Comparison of ENCODE assay signal across 8 cellular contexts in genomic region chr21:32921632-32922230, GRCh38.
A peak's percentile ranks its signal among the peaks of the same experiment; 100 is the strongest.
DNase-seq lines count a peak whose midpoint lies in the region; ATAC-seq and TF ChIP-seq lines count a peak whose summit lies in the region.

No MANE protein-coding gene starts in this region.

- no peak overlapping the region for H3K9ac ChIP-seq in colonic mucosa (ENCODE audit: low read depth in 2 of 2, low read length in 2 of 2)

- peak; percentile 11 for DNase-seq in NCI-H2196 (lab: John Stamatoyannopoulos, UW; ENCODE audit: unreplicated experiment)
- DNase-seq in NCI-H2196 treated with DMSO at 0.1 percent for 48 hours (lab: John Stamatoyannopoulos, UW; ENCODE audit: unreplicated experiment), result no peak
- peak; percentile 44 for DNase-seq in colonic mucosa
- DNase-seq in NCI-H1105 (lab: John Stamatoyannopoulos, UW), result no peak
- DNase-seq in NCI-H1092 (lab: John Stamatoyannopoulos, UW), result no peak

- H3K27ac ChIP-seq in colonic mucosa (no peak overlapping the region), neutrophil (no peak overlapping the region)

- no peak overlapping the region for H3K4me3 ChIP-seq in colonic mucosa
- H3K4me3 ChIP-seq in neutrophil (ENCODE audit: low read depth in 1 of 2, low read length in 1 of 2), result no peak overlapping the region

- TF ChIP-seq CTCF in colonic mucosa (IDR thresholded peaks at IDR 0.05) (peak; percentile 51), neutrophil (IDR thresholded peaks at IDR 0.05) (peak; percentile 56)

- no peaks in the 10 kb centered on the region for H3K9me3 ChIP-seq in colonic mucosa
- no peaks in the 10 kb centered on the region for H3K9me3 ChIP-seq in neutrophil

- H3K4me1 ChIP-seq in colonic mucosa (no peaks in the 10 kb centered on the region), neutrophil (ENCODE audit: control insufficient read depth in 1 of 2, insufficient read depth in 1 of 2, low read depth in 1 of 2, low read length in 1 of 2) (no peaks in the 10 kb centered on the region)

- ATAC-seq in SK-N-SH treated with all-trans-retinoic acid at 6 μM for 48 hours (0 out of 3 replicates have a peak, but pooled peaks have one; percentile 28), HG03175 (IDR thresholded peaks at IDR 0.05; ENCODE audit: unreplicated experiment) (no peak)

- no peaks in the 10 kb centered on the region for H3K27me3 ChIP-seq in colonic mucosa
- peaks cover 11% of the 10 kb centered on the region for H3K27me3 ChIP-seq in neutrophil

- H3K36me3 ChIP-seq in colonic mucosa (no peaks in the 10 kb centered on the region), neutrophil (no peaks in the 10 kb centered on the region)

- intact Hi-C loops in colonic mucosa (cut with DNase I), result no loop called here

TF ChIP-seq in SK-N-SH treated with all-trans-retinoic acid at 6 μM for 48 hours, 23 proteins besides CTCF, POLR2A, EP300 and RAD21:
- TF ChIP-seq BACH2 (CRISPR knock-in tag; IDR thresholded peaks at IDR 0.05; ENCODE audit: borderline replicate concordance), result no peak
- no peak for TF ChIP-seq ZC3H10 (CRISPR knock-in tag; IDR thresholded peaks at IDR 0.05)
- TF ChIP-seq ZFP3 (CRISPR knock-in tag; IDR thresholded peaks at IDR 0.05), result no peak
- no peak for TF ChIP-seq OSR1 (CRISPR knock-in tag; IDR thresholded peaks at IDR 0.05)
- TF ChIP-seq CSRNP3 (CRISPR knock-in tag; IDR thresholded peaks at IDR 0.05), result no peak
- no peak for TF ChIP-seq TSHZ2 (CRISPR knock-in tag; IDR thresholded peaks at IDR 0.05)
TF ChIP-seq in SK-N-SH treated with all-trans-retinoic acid at 6 μM for 48 hours: peak in this region for 0.

Comparison
In these comparisons a context has a peak if more than half of its experiments do, and no peak if none do; other contexts are left out.
1. DNase-seq: peak in NCI-H2196 (single experiment) and colonic mucosa (single experiment); none in NCI-H2196 treated with DMSO at 0.1 percent for 48 hours (single experiment), NCI-H1105 (single experiment) and NCI-H1092 (single experiment).